8 cellular contexts compared by ENCODE assay signal in genomic region chrX:21996872-21997271, GRCh38. TPM values are rescaled to one million over a fixed set of nuclear protein-coding genes. Genes with fewer than 3 reads are reported as not detected.
DNase-seq lines count a peak whose midpoint lies in the region; ATAC-seq and TF ChIP-seq lines count a peak whose summit lies in the region.

No MANE protein-coding gene starts in this region.

- H3K27me3 Mint-ChIP-seq in chondrocyte (ENCODE audit: low read depth), result no peaks in the 10 kb centered on the region
- H3K27me3 Mint-ChIP-seq in nephron (ENCODE audit: low read depth), result no peaks in the 10 kb centered on the region

- H3K4me3 Mint-ChIP-seq in chondrocyte (ENCODE audit: unreplicated experiment), result no peak overlapping the region
- H3K4me3 Mint-ChIP-seq in nephron, result no peak overlapping the region

- H3K9me3 Mint-ChIP-seq in chondrocyte (ENCODE audit: low read depth), result peaks cover 2% of the 10 kb centered on the region
- H3K9me3 Mint-ChIP-seq in nephron, result peaks cover 14% of the 10 kb centered on the region

- ATAC-seq in HG03469 (IDR thresholded peaks at IDR 0.05; ENCODE audit: unreplicated experiment) (no peak), GM21825 (IDR thresholded peaks at IDR 0.05; ENCODE audit: unreplicated experiment) (no peak)

- peaks cover 22% of the 10 kb centered on the region for H3K36me3 Mint-ChIP-seq in chondrocyte (ENCODE audit: low read depth)
- H3K36me3 Mint-ChIP-seq in nephron (ENCODE audit: low read depth), result peaks cover 88% of the 10 kb centered on the region

- peak overlapping the region; percentile 57 for H3K27ac Mint-ChIP-seq in chondrocyte (ENCODE audit: unreplicated experiment)
- H3K27ac Mint-ChIP-seq in nephron, result peak overlapping the region; percentile 75 to 79 (median 75)

- TF ChIP-seq CTCF in chondrocyte (IDR thresholded peaks at IDR 0.05) (no peak), nephron (IDR thresholded peaks at IDR 0.05; ENCODE audit: unreplicated experiment in 3 of 3) (no peak)

- H3K4me1 Mint-ChIP-seq in chondrocyte (ENCODE audit: low read depth), result peaks cover 12% of the 10 kb centered on the region
- peaks cover 36% of the 10 kb centered on the region for H3K4me1 Mint-ChIP-seq in nephron

- DNase-seq in EH (ENCODE audit: low read depth) (peak; percentile 59), NCI-H460 (ENCODE audit: extremely low read depth, low read depth) (peak; percentile 33), chondrocyte (ENCODE audit: low spot score) (no peak), NCI-H1436 (lab: John Stamatoyannopoulos, UW) (no peak), HuH-7 (ENCODE audit: low spot score) (no peak)

RNA-seq across cellular contexts. Expression of gene PHEX, which starts 35.3 kb away (rescaled TPM):
- 0.64 and 0.84 TPM in 2 replicates for total RNA-seq in NCI-H460 (2014; rRNA removed; shearing (Covaris generic))
- polyA plus RNA-seq in NCI-H460 (2014; cell fraction: nucleus; rRNA removed), result 0.07 and 0.40 TPM in 2 replicates
- 0.97 to 1.2 TPM (median 1.1 TPM) in 3 replicates for total RNA-seq in chondrocyte

RNA-seq across cellular contexts. Expression of gene SMS, which starts 56.4 kb away (rescaled TPM):
- total RNA-seq in NCI-H460 (2014; rRNA removed; shearing (Covaris generic)), result 198 and 216 TPM in 2 replicates
- polyA plus RNA-seq in NCI-H460 (2014; cell fraction: nucleus; rRNA removed), result 113 and 146 TPM in 2 replicates
- 73.0 to 131 TPM (median 129 TPM) in 3 replicates for total RNA-seq in chondrocyte

Comparison
In these comparisons a context has a peak if more than half of its experiments do, and no peak if none do; other contexts are left out.
1. DNase-seq: peak in EH (single experiment) and NCI-H460 (single experiment); none in chondrocyte (single experiment), NCI-H1436 (single experiment) and HuH-7 (single experiment).